ENCODE assay signal across 15 cellular contexts in the genomic region with DNA sequence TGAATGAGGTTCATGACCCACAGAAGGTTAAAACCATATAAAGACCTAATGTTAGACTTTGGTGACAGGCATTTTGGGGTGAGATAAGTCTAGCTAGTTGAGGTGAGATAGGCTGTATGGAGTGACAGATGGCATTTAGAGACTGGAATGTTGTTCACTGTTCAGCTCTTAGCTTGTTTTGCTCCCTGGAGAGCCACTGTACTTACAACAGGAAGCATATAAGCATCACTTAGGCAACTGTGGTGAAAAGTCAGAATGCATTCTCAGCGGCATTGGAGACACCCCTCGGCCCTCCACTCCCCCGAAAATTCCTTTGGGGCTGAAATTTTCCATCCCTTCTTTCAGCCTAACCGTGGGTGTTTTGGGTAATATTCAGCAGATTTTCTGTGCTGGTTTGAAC.
DNase-seq lines count a peak whose midpoint lies in the region; ATAC-seq and TF ChIP-seq lines count a peak whose summit lies in the region.
"Had no signal": no experiment of that assay in that cellular context is flagged by ENCODE, and none has a peak within 500 bp of the region (broad histone marks: within the 10 kb centered on the region; RNA-seq: fewer than 3 reads in every experiment).

No MANE protein-coding gene starts in this region.

- TF ChIP-seq CTCF in colonic mucosa (IDR thresholded peaks at IDR 0.05) (no peak), lung (IDR thresholded peaks at IDR 0.05; ENCODE audit: control extremely low read depth, extremely low read depth) (no peak)

- H3K9me3 ChIP-seq in colonic mucosa (no peaks in the 10 kb centered on the region), lung (ENCODE audit: control insufficient read depth in 2 of 2, insufficient read depth in 1 of 2, low read length in 1 of 2) (no peaks in the 10 kb centered on the region)
- H3K9me3 ChIP-seq: Peyer's patch had no signal

- peak overlapping the region; percentile 61 for H3K27ac ChIP-seq in colonic mucosa
- peak overlapping the region in 1 of 2 donors; percentile 84 for H3K27ac ChIP-seq in lung (ENCODE audit: low read depth in 1 of 2, low read length in 1 of 2)
- H3K27ac ChIP-seq: C4-2B had no signal

- intact Hi-C loops in colonic mucosa (cut with DNase I), result no loop called here

- H3K27me3 ChIP-seq in colonic mucosa (no peaks in the 10 kb centered on the region), lung (ENCODE audit: control insufficient read depth, insufficient read depth) (no peaks in the 10 kb centered on the region)
- H3K27me3 ChIP-seq: Peyer's patch had no signal

- ATAC-seq in lung (ENCODE audit: insufficient read depth, low FRiP score) (peak; percentile 61), HG02798 (IDR thresholded peaks at IDR 0.05; ENCODE audit: poor library complexity, unreplicated experiment) (no peak), GM19328 (IDR thresholded peaks at IDR 0.05; ENCODE audit: unreplicated experiment) (no peak)
- ATAC-seq: natural killer cell treated with Interleukin-12 subunit alpha and Interleukin-12 subunit beta and Interleukin-15 and Interleukin-18, amount 100 ng/mL, for 72 hours had no signal

- peak; percentile 31 for DNase-seq in AG08395 (ENCODE audit: low spot score)
- DNase-seq in NCI-H1694 (lab: John Stamatoyannopoulos, UW), result peak; percentile 74
- DNase-seq in colonic mucosa, result no peak
- no peak for DNase-seq in lung (ENCODE audit: low spot score)
- no peak for DNase-seq in foreskin melanocyte
- DNase-seq in activated CD4-positive, alpha-beta T cell treated with anti-CD3 and anti-CD28 coated beads for 4 hours, result no peak
- DNase-seq: erythroblast, islet precursor cell, Peyer's patch, small intestine, T-helper 9 cell had no signal

- H3K4me3 ChIP-seq in colonic mucosa (no peak overlapping the region), lung (no peak overlapping the region)
- H3K4me3 ChIP-seq: Peyer's patch had no signal

- peak overlapping the region in 1 of 2 donors; percentile 14 for H3K9ac ChIP-seq in colonic mucosa (ENCODE audit: low read depth in 2 of 2, low read length in 2 of 2)

- H3K36me3 ChIP-seq in colonic mucosa, result no peaks in the 10 kb centered on the region
- H3K36me3 ChIP-seq in lung (ENCODE audit: control insufficient read depth in 2 of 2, insufficient read depth in 2 of 2, low read length in 2 of 2), result no peaks in the 10 kb centered on the region
- H3K36me3 ChIP-seq: Peyer's patch had no signal

- H3K4me1 ChIP-seq in colonic mucosa (peaks cover 3% of the 10 kb centered on the region), lung (ENCODE audit: control insufficient read depth in 2 of 2, insufficient read depth in 2 of 2, low read length in 2 of 2) (peaks cover 11 to 56% of the 10 kb centered on the region in 2 donors)

- WGBS in lung, 2 donors, result 27 to 46% methylated on average over 4 of the region's 4 CpGs

Comparison
In these comparisons a context has a peak if more than half of its experiments do, and no peak if none do; other contexts are left out.
1. DNase-seq: peak in AG08395 (single experiment) and NCI-H1694 (single experiment); none in colonic mucosa (single experiment), lung (single experiment), foreskin melanocyte (single experiment) and activated CD4-positive, alpha-beta T cell treated with anti-CD3 and anti-CD28 coated beads for 4 hours (0 of 2).